ENCODE assay signal across 32 cellular contexts in genomic region chr2:133633309-133633708, GRCh38.
"Had no signal": no experiment of that assay in that cellular context is flagged by ENCODE, and none has a peak within 500 bp of the region (broad histone marks: within the 10 kb centered on the region; RNA-seq: fewer than 3 reads in every experiment).

No MANE protein-coding gene starts in this region.

- H3K4me3 ChIP-seq: body of pancreas, gastroesophageal sphincter had no signal

- FAIRE-seq: colon had no signal

- ATAC-seq: activated CD4-positive, alpha-beta T cell treated with anti-CD3 and anti-CD28 coated beads for 36 hours; activated CD4-positive, CD25-positive, alpha-beta regulatory T cell treated with anti-CD3 and anti-CD28 coated beads, Interleukin-2, amount 50 U/mL, for 24 hours; activated CD8-positive, alpha-beta memory T cell treated with anti-CD3 and anti-CD28 coated beads, Interleukin-2, amount 10 ng/mL, durations not matched to agents 7 days and 5 days; activated CD8-positive, alpha-beta T cell treated with anti-CD3 and anti-CD28 coated beads, Interleukin-2, amount 10 ng/mL, durations not matched to agents 7 days and 5 days; activated naive CD4-positive, alpha-beta T cell treated with anti-CD3 and anti-CD28 coated beads, Interleukin-2, amount 50 U/mL, for 72 hours; body of pancreas; effector memory CD8-positive, alpha-beta T cell; gastroesophageal sphincter; T-cell had no signal

- H3K36me3 ChIP-seq: esophagus muscularis mucosa, gastroesophageal sphincter, heart right ventricle, WERI-Rb-1 had no signal

- H3K4me1 ChIP-seq: body of pancreas, gastroesophageal sphincter had no signal

- H3K27me3 ChIP-seq: body of pancreas, esophagus muscularis mucosa, gastroesophageal sphincter, heart right ventricle had no signal

- H3K27ac ChIP-seq: body of pancreas, esophagus muscularis mucosa, gastroesophageal sphincter, WERI-Rb-1 had no signal

- DNase-seq: activated B cell treated with CpG ODN at 0.5 μM for 24 hours; activated CD4-positive, alpha-beta memory T cell treated with anti-CD3 and anti-CD28 coated beads for 36 hours; activated CD4-positive, alpha-beta T cell treated with anti-CD3 and anti-CD28 coated beads for 36 hours; activated CD4-positive, alpha-beta T cell treated with anti-CD3 and anti-CD28 coated beads, Interleukin-2, amount 10 ng/mL, durations not matched to agents 24 days and 14 days; activated CD8-positive, alpha-beta memory T cell treated with anti-CD3 and anti-CD28 coated beads, Interleukin-2, amount 10 ng/mL, durations not matched to agents 7 days and 5 days; activated CD8-positive, alpha-beta memory T cell treated with anti-CD3 and anti-CD28 coated beads, Interleukin-2, amount 50 U/mL, for 4 hours; activated CD8-positive, alpha-beta T cell treated with anti-CD3 and anti-CD28 coated beads, Interleukin-2, amount 10 ng/mL, durations not matched to agents 7 days and 5 days; activated gamma-delta T cell; activated naive CD4-positive, alpha-beta T cell; activated naive CD4-positive, alpha-beta T cell treated with anti-CD3 and anti-CD28 coated beads, Interleukin-2, amount 10 ng/mL, durations not matched to agents 7 days and 5 days; activated naive CD8-positive, alpha-beta T cell treated with anti-CD3 and anti-CD28 coated beads, Interleukin-2, amount 10 ng/mL, durations not matched to agents 7 days and 5 days; activated T-cell treated with anti-CD3 and anti-CD28 coated beads, Interleukin-2, amount 50 U/mL, for 1 hour; activated T-cell treated with anti-CD3 and anti-CD28 coated beads, Interleukin-2, amount 50 U/mL, for 48 hours; amniotic stem cell; anterior cingulate cortex; body of pancreas; caudate nucleus; cortex of kidney; dermis blood vessel endothelial cell; effector CD4-positive, alpha-beta T cell; effector memory CD8-positive, alpha-beta T cell; erythroblast; foreskin melanocyte; heart right ventricle; T-cell; T-helper 9 cell; WERI-Rb-1 had no signal

- H3K9me3 ChIP-seq: body of pancreas, esophagus muscularis mucosa, gastroesophageal sphincter had no signal
